12 cellular contexts compared by ENCODE assay signal in the genomic region with DNA sequence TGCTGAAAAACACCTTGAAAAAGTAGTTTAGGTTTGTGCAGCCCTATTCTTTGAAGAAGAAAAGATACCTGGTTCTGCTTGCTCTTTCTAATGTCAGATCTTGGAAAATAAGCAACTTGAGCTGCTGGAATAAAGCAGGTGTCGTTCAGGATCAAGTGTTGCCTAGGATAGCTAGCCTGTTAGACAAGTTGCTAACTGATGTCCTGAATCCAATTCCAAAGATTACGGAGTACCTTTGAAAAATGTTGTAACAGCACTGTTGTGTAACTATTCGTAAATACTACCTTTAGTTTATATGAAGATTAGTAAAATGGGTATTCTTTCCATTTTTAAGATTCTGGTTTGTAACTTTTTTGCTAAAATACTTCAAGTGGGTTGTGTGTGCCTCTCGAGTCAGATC.
DNase-seq lines count a peak whose midpoint lies in the region; ATAC-seq and TF ChIP-seq lines count a peak whose summit lies in the region.
"Had no signal": no experiment of that assay in that cellular context is flagged by ENCODE, and none has a peak within 500 bp of the region (broad histone marks: within the 10 kb centered on the region; RNA-seq: fewer than 3 reads in every experiment).

No MANE protein-coding gene starts in this region.

- intact Hi-C loops in esophagus muscularis mucosa (cut with DNase I) = no loop called here

- no peaks in the 10 kb centered on the region for H3K27me3 Mint-ChIP-seq in mesothelial cell of epicardium (ENCODE audit: low read depth)
- H3K27me3 Mint-ChIP-seq: CD8-positive, alpha-beta memory T cell; central memory CD8-positive, alpha-beta T cell had no signal

- H3K36me3 Mint-ChIP-seq in mesothelial cell of epicardium = no peaks in the 10 kb centered on the region
- H3K36me3 Mint-ChIP-seq: CD8-positive, alpha-beta memory T cell had no signal

- H3K9me3 ChIP-seq in SJSA1 (replicated peaks) (no peaks in the 10 kb centered on the region), esophagus muscularis mucosa (no peaks in the 10 kb centered on the region), upper lobe of left lung (no peaks in the 10 kb centered on the region)

- TF ChIP-seq CTCF in esophagus muscularis mucosa (IDR thresholded peaks at IDR 0.05) (no peak), mesothelial cell of epicardium (IDR thresholded peaks at IDR 0.05; ENCODE audit: unreplicated experiment) (no peak), upper lobe of left lung (IDR thresholded peaks at IDR 0.05) (no peak)

- H3K9me3 Mint-ChIP-seq in mesothelial cell of epicardium = no peaks in the 10 kb centered on the region

- TF ChIP-seq POLR2A in esophagus muscularis mucosa (IDR thresholded peaks at IDR 0.05; ENCODE audit: low read depth) (no peak), upper lobe of left lung (IDR thresholded peaks at IDR 0.05) (no peak)

- H3K36me3 ChIP-seq in SJSA1 = no peaks in the 10 kb centered on the region
- no peaks in the 10 kb centered on the region for H3K36me3 ChIP-seq in esophagus muscularis mucosa
- H3K36me3 ChIP-seq in upper lobe of left lung = no peaks in the 10 kb centered on the region

- H3K27me3 ChIP-seq in SJSA1 (replicated peaks) = no peaks in the 10 kb centered on the region
- H3K27me3 ChIP-seq in esophagus muscularis mucosa = no peaks in the 10 kb centered on the region
- H3K27me3 ChIP-seq in upper lobe of left lung = no peaks in the 10 kb centered on the region

- H3K4me3 ChIP-seq in SJSA1 (no peak overlapping the region), esophagus muscularis mucosa (no peak overlapping the region), upper lobe of left lung (no peak overlapping the region)

- peaks cover 47% of the 10 kb centered on the region for H3K4me1 Mint-ChIP-seq in mesothelial cell of epicardium
- H3K4me1 Mint-ChIP-seq: CD8-positive, alpha-beta memory T cell; central memory CD8-positive, alpha-beta T cell had no signal

- H3K4me1 ChIP-seq in SJSA1 (replicated peaks) = peaks cover 22% of the 10 kb centered on the region
- H3K4me1 ChIP-seq in esophagus muscularis mucosa = peaks cover 24 to 51% (median 43%) of the 10 kb centered on the region in 4 donors
- H3K4me1 ChIP-seq in upper lobe of left lung = peaks cover 29 to 48% (median 32%) of the 10 kb centered on the region in 4 donors

- H3K27ac ChIP-seq in SJSA1 (peak overlapping the region; percentile 49), esophagus muscularis mucosa (replicated peaks in 1 of 4) (peak overlapping the region; percentile 42 to 65 (median 52)), upper lobe of left lung (peak overlapping the region; percentile 40 to 70 (median 59))

- H3K4me3 Mint-ChIP-seq in mesothelial cell of epicardium = peak overlapping the region; percentile 1
- H3K4me3 Mint-ChIP-seq: CD8-positive, alpha-beta memory T cell; central memory CD8-positive, alpha-beta T cell had no signal

- H3K27ac Mint-ChIP-seq in mesothelial cell of epicardium = peak overlapping the region; percentile 80
- H3K27ac Mint-ChIP-seq: CD8-positive, alpha-beta memory T cell had no signal

- ATAC-seq in upper lobe of left lung (ENCODE audit: low FRiP score in 2 of 2) (no peak), HG03460 (IDR thresholded peaks at IDR 0.05; ENCODE audit: unreplicated experiment) (no peak), HG03565 (IDR thresholded peaks at IDR 0.05; ENCODE audit: unreplicated experiment) (no peak)
- ATAC-seq: stimulated activated naive CD8-positive, alpha-beta T cell treated with anti-CD3 and anti-CD28 coated beads, Interleukin-15, Interleukin-2, amounts not matched to agents 100 U/mL and 50 U/mL, for 24 hours had no signal

- WGBS in esophagus muscularis mucosa = 83% methylated on average over 4 of the region's 4 CpGs
- WGBS in upper lobe of left lung, 2 donors = 58 to 65% methylated on average over 4 of the region's 4 CpGs

- no peak for TF ChIP-seq EP300 in esophagus muscularis mucosa (IDR thresholded peaks at IDR 0.05)
- no peak for TF ChIP-seq EP300 in upper lobe of left lung (IDR thresholded peaks at IDR 0.05)

- DNase-seq in SJSA1 (ENCODE audit: low read depth in 1 of 2, low spot score in 2 of 2) = no peak
- no peak for DNase-seq in esophagus muscularis mucosa (ENCODE audit: extremely low spot score)
- no peak for DNase-seq in mesothelial cell of epicardium (ENCODE audit: low spot score in 2 of 2, unreplicated experiment in 2 of 2)
- no peak for DNase-seq in upper lobe of left lung
- DNase-seq in NCI-H1694 (lab: John Stamatoyannopoulos, UW) = no peak
- DNase-seq: CD8-positive, alpha-beta memory T cell; NCI-H1105 treated with DMSO at 0.1 percent for 48 hours; NCI-H524; stimulated activated naive CD8-positive, alpha-beta T cell treated with anti-CD3 and anti-CD28 coated beads, Interleukin-15, Interleukin-2, amounts not matched to agents 100 U/mL and 50 U/mL, for 24 hours had no signal
